In genomic region chr10:86402283-86402931, GRCh38 we compare ENCODE assay signal across 8 cellular contexts. TPM values are rescaled to one million over a fixed set of nuclear protein-coding genes. Genes with fewer than 3 reads are reported as not detected.
DNase-seq lines count a peak whose midpoint lies in the region; ATAC-seq, FAIRE-seq and TF ChIP-seq lines count a peak whose summit lies in the region.

No MANE protein-coding gene starts in this region.

- H3K4me1 ChIP-seq in colonic mucosa: no peaks in the 10 kb centered on the region

- H3K9ac ChIP-seq in colonic mucosa (ENCODE audit: low read depth in 2 of 2, low read length in 2 of 2): no peak overlapping the region

- H3K27me3 Mint-ChIP-seq in activated CD4-positive, alpha-beta T cell treated with anti-CD3 and anti-CD28 coated beads, Interleukin-2, amount 10 ng/mL, durations not matched to agents 24 days and 14 days: no peaks in the 10 kb centered on the region
- no peaks in the 10 kb centered on the region for H3K27me3 Mint-ChIP-seq in T-helper 17 cell
- no peaks in the 10 kb centered on the region for H3K27me3 Mint-ChIP-seq in stimulated activated memory B cell treated with anti-CD40 and anti-IgM and Interleukin-4, amounts not matched to agents 10 μg/mL and 1 μg/mL and 100 μg/mL, for 72 hours

- FAIRE-seq in frontal cortex (lab: Jason Lieb, UNC): no peak

- TF ChIP-seq CTCF in colonic mucosa (IDR thresholded peaks at IDR 0.05): no peak

- peaks cover 22% of the 10 kb centered on the region for H3K4me1 Mint-ChIP-seq in activated CD4-positive, alpha-beta T cell treated with anti-CD3 and anti-CD28 coated beads, Interleukin-2, amount 10 ng/mL, durations not matched to agents 24 days and 14 days
- peaks cover 12% of the 10 kb centered on the region for H3K4me1 Mint-ChIP-seq in T-helper 17 cell
- peaks cover 17% of the 10 kb centered on the region for H3K4me1 Mint-ChIP-seq in stimulated activated memory B cell treated with anti-CD40 and anti-IgM and Interleukin-4, amounts not matched to agents 10 μg/mL and 1 μg/mL and 100 μg/mL, for 72 hours

- H3K4me3 Mint-ChIP-seq in activated CD4-positive, alpha-beta T cell treated with anti-CD3 and anti-CD28 coated beads, Interleukin-2, amount 10 ng/mL, durations not matched to agents 24 days and 14 days: peak overlapping the region; percentile 89
- H3K4me3 Mint-ChIP-seq in T-helper 17 cell: no peak overlapping the region
- H3K4me3 Mint-ChIP-seq in stimulated activated memory B cell treated with anti-CD40 and anti-IgM and Interleukin-4, amounts not matched to agents 10 μg/mL and 1 μg/mL and 100 μg/mL, for 72 hours: no peak overlapping the region

- intact Hi-C loops in activated CD4-positive, alpha-beta T cell treated with anti-CD3 and anti-CD28 coated beads, Interleukin-2, amount 10 ng/mL, durations not matched to agents 24 days and 14 days (cut with micrococcal nuclease): loop anchor here (10.0 kb wide), 1 partner anchor 352 kb away; the partner anchor contains the start of gene BMPR1A
- intact Hi-C loops in colonic mucosa (cut with DNase I): loop anchor here (5.0 kb wide), 1 partner anchor 115 kb away; no protein-coding TSS in a partner anchor

- ATAC-seq in T-helper 17 cell: no peak
- no peak for ATAC-seq in stimulated activated memory B cell treated with anti-CD40 and anti-IgM and Interleukin-4, amounts not matched to agents 10 μg/mL and 1 μg/mL and 100 μg/mL, for 72 hours

- H3K36me3 ChIP-seq in colonic mucosa: no peaks in the 10 kb centered on the region

- no peaks in the 10 kb centered on the region for H3K27me3 ChIP-seq in colonic mucosa

- DNase-seq in activated CD4-positive, alpha-beta T cell treated with anti-CD3 and anti-CD28 coated beads, Interleukin-2, amount 10 ng/mL, durations not matched to agents 24 days and 14 days: no peak
- DNase-seq in activated CD4-positive, alpha-beta T cell treated with anti-CD3 and anti-CD28 coated beads, Interleukin-2, amount 50 U/mL, for 48 hours: no peak
- no peak for DNase-seq in T-helper 17 cell
- DNase-seq in glomerular visceral epithelial cell (ENCODE audit: extremely low spot score): peak; percentile 45
- no peak for DNase-seq in frontal cortex (ENCODE audit: low spot score in 2 of 2)
- DNase-seq in NCI-H2196 treated with DMSO at 0.1 percent for 48 hours (lab: John Stamatoyannopoulos, UW; ENCODE audit: unreplicated experiment): no peak
- no peak for DNase-seq in colonic mucosa

- peak overlapping the region; percentile 40 for H3K27ac Mint-ChIP-seq in activated CD4-positive, alpha-beta T cell treated with anti-CD3 and anti-CD28 coated beads, Interleukin-2, amount 10 ng/mL, durations not matched to agents 24 days and 14 days
- H3K27ac Mint-ChIP-seq in T-helper 17 cell: peak overlapping the region; percentile 74
- peak overlapping the region; percentile 95 for H3K27ac Mint-ChIP-seq in stimulated activated memory B cell treated with anti-CD40 and anti-IgM and Interleukin-4, amounts not matched to agents 10 μg/mL and 1 μg/mL and 100 μg/mL, for 72 hours

- H3K27ac ChIP-seq in colonic mucosa: no peak overlapping the region

- peaks cover 1% of the 10 kb centered on the region for H3K36me3 Mint-ChIP-seq in activated CD4-positive, alpha-beta T cell treated with anti-CD3 and anti-CD28 coated beads, Interleukin-2, amount 10 ng/mL, durations not matched to agents 24 days and 14 days (ENCODE audit: low read depth)
- no peaks in the 10 kb centered on the region for H3K36me3 Mint-ChIP-seq in T-helper 17 cell (ENCODE audit: low read depth)
- no peaks in the 10 kb centered on the region for H3K36me3 Mint-ChIP-seq in stimulated activated memory B cell treated with anti-CD40 and anti-IgM and Interleukin-4, amounts not matched to agents 10 μg/mL and 1 μg/mL and 100 μg/mL, for 72 hours

- no peaks in the 10 kb centered on the region for H3K9me3 Mint-ChIP-seq in activated CD4-positive, alpha-beta T cell treated with anti-CD3 and anti-CD28 coated beads, Interleukin-2, amount 10 ng/mL, durations not matched to agents 24 days and 14 days
- no peaks in the 10 kb centered on the region for H3K9me3 Mint-ChIP-seq in stimulated activated memory B cell treated with anti-CD40 and anti-IgM and Interleukin-4, amounts not matched to agents 10 μg/mL and 1 μg/mL and 100 μg/mL, for 72 hours

- no peaks in the 10 kb centered on the region for H3K9me3 ChIP-seq in T-helper 17 cell (ENCODE audit: control insufficient read depth, low read length, poor library complexity, severe bottlenecking)
- no peaks in the 10 kb centered on the region for H3K9me3 ChIP-seq in colonic mucosa

- no peak overlapping the region for H3K4me3 ChIP-seq in colonic mucosa

RNA-seq across cellular contexts. Expression of gene GRID1, which starts 35.8 kb away (rescaled TPM):
- total RNA-seq in activated CD4-positive, alpha-beta T cell treated with anti-CD3 and anti-CD28 coated beads, Interleukin-2, amount 10 ng/mL, durations not matched to agents 24 days and 14 days: not detected in 2 replicates
- not detected for total RNA-seq in T-helper 17 cell
- 12.6 TPM for total RNA-seq in frontal cortex
- total RNA-seq in colonic mucosa: under 1 TPM; 0.30 to 0.37 TPM

Comparison
In these comparisons a context has a peak if more than half of its experiments do, and no peak if none do; other contexts are left out.
1. H3K27ac Mint-ChIP-seq: peak in every context shown above with its lines; median percentile 95 in stimulated activated memory B cell treated with anti-CD40 and anti-IgM and Interleukin-4, amounts not matched to agents 10 μg/mL and 1 μg/mL and 100 μg/mL, for 72 hours; 74 in T-helper 17 cell; 40 in activated CD4-positive, alpha-beta T cell treated with anti-CD3 and anti-CD28 coated beads, Interleukin-2, amount 10 ng/mL, durations not matched to agents 24 days and 14 days.